In the genomic region with DNA sequence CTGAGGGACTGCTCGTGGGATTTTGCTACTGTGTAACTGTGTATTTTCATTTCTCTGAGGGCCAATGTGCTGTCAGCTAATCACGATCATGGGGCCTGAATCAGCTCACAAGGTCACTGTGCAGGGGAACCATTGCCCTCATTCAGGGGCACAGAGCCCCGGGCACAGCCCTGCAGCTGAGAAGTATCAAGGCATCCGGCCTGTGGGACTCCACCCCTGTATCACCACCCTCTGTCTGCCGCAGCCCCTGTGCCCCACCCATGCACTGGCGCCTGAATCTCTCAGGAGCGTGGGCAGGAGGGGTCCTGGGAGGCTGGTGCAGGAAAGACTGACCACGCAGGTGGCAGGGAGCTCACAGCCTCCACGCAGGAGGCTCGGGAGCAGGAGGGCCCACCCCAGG, we compare ENCODE assay signal across 27 cellular contexts. TPM values are rescaled to one million over a fixed set of nuclear protein-coding genes. Genes with fewer than 3 reads are reported as not detected.
DNase-seq lines count a peak whose midpoint lies in the region; ATAC-seq, FAIRE-seq and TF ChIP-seq lines count a peak whose summit lies in the region.
"Had no signal": no experiment of that assay in that cellular context is flagged by ENCODE, and none has a peak within 500 bp of the region (broad histone marks: within the 10 kb centered on the region; RNA-seq: fewer than 3 reads in every experiment).

No MANE protein-coding gene starts in this region.

- in situ Hi-C loops in Panc1 (cut with HindIII; ENCODE audit: low pct_unique_long_range_greater_than_20kb, low sequenced_read_pairs): no loop called here

- 0 out of 2 replicates have a peak, but pooled peaks have one; percentile 15 for ATAC-seq in Panc1
- ATAC-seq: activated CD4-positive, alpha-beta T cell treated with anti-CD3 and anti-CD28 coated beads for 36 hours; gastrocnemius medialis; stimulated activated naive B cell treated with anti-CD40 and anti-IgM and Interleukin-4, amounts not matched to agents 10 μg/mL and 1 μg/mL and 100 μg/mL, for 72 hours; T-cell had no signal

- intact Hi-C loops in Panc1 (cut with micrococcal nuclease; ENCODE audit: unreplicated experiment): no loop called here

- H3K79me2 ChIP-seq in MM.1S (ENCODE audit: low read length): no peaks in the 10 kb centered on the region

- no peak for TF ChIP-seq CTCF in Panc1 (IDR thresholded peaks at IDR 0.05)
- no peak for TF ChIP-seq CTCF in liver (IDR thresholded peaks at IDR 0.05; ENCODE audit: low read depth, low read length, missing input control)
- no peak for TF ChIP-seq CTCF in MM.1S (IDR thresholded peaks at IDR 0.05; ENCODE audit: low read length)

- H4K20me1 ChIP-seq in MM.1S (ENCODE audit: insufficient read depth, low read length): no peaks in the 10 kb centered on the region

- CTCF ChIA-PET in Panc1 (lab: Charles Lee): no interaction called here

- POLR2A ChIA-PET in Panc1 (lab: Charles Lee): no interaction called here

- H3K4me1 ChIP-seq in Panc1 (ENCODE audit: control insufficient read depth, insufficient read depth, low read length): no peaks in the 10 kb centered on the region
- H3K4me1 ChIP-seq in liver (ENCODE audit: control insufficient read depth in 4 of 4, insufficient read depth in 4 of 4, low read length in 3 of 4): peaks cover 26 to 75% (median 49%) of the 10 kb centered on the region in 4 donors
- peaks cover 0 to 2% of the 10 kb centered on the region in 2 donors for H3K4me1 ChIP-seq in small intestine (ENCODE audit: control insufficient read depth in 2 of 2, insufficient read depth in 1 of 2, low read depth in 1 of 2, low read length in 1 of 2)
- H3K4me1 ChIP-seq in MM.1S (ENCODE audit: low read length): no peaks in the 10 kb centered on the region

- H3K9ac ChIP-seq in liver (ENCODE audit: low read depth in 1 of 2, low read length in 2 of 2): peak overlapping the region; percentile 12 to 71
- H3K9ac ChIP-seq in MM.1S (ENCODE audit: low read length): no peak overlapping the region

- no peak for TF ChIP-seq RAD21 in liver (IDR thresholded peaks at IDR 0.05)

- DNase-seq in COLO668 (lab: John Stamatoyannopoulos, UW; ENCODE audit: unreplicated experiment) (peak; percentile 25), Panc1 (ENCODE audit: low read depth, low spot score) (no peak), small intestine (peak; percentile 29), MM.1S (no peak), iPS-NIHi11 (ENCODE audit: low spot score) (no peak)
- no peak for DNase-seq in activated CD8-positive, alpha-beta memory T cell treated with anti-CD3 and anti-CD28 coated beads, Interleukin-2, amount 50 U/mL, for 4 hours
- DNase-seq: activated CD4-positive, alpha-beta T cell treated with anti-CD3 and anti-CD28 coated beads for 36 hours; activated CD8-positive, alpha-beta memory T cell treated with anti-CD3 and anti-CD28 coated beads for 24 hours; activated naive CD4-positive, alpha-beta T cell; activated T-cell treated with anti-CD3 and anti-CD28 coated beads, Interleukin-2, amount 50 U/mL, for 24 hours; CD4-positive, alpha-beta memory T cell; endodermal cell; gastrocnemius medialis; hypothalamus; KBM-7; NCI-H2107; NCI-H446 treated with DMSO at 0.1 percent for 48 hours; nucleus accumbens; retina; stimulated activated CD4-positive, alpha-beta T cell treated with anti-CD3 and anti-CD28 coated beads, Interleukin-4, amount 100 ng/mL, for 1 hour; stimulated activated naive B cell treated with anti-CD40 and anti-IgM and Interleukin-4, amounts not matched to agents 10 μg/mL and 1 μg/mL and 100 μg/mL, for 72 hours; T-cell had no signal

- no peaks in the 10 kb centered on the region for H3F3A ChIP-seq in MM.1S (ENCODE audit: insufficient read depth, low read length)

- 61% methylated on average over 10 of the region's 10 CpGs for WGBS in liver
- 22 to 65% (median 33%) methylated on average over 10 of the region's 10 CpGs for WGBS in small intestine, 3 donors

- no peak for FAIRE-seq in small intestine (lab: Jason Lieb, UNC)
- FAIRE-seq: colon, G401.6 had no signal

- H3K4me3 ChIP-seq in Panc1 (ENCODE audit: low read depth in 2 of 2, low read length in 2 of 2): no peak overlapping the region
- H3K4me3 ChIP-seq in liver (ENCODE audit: low read depth in 1 of 3, low read length in 3 of 3): no peak overlapping the region
- no peak overlapping the region for H3K4me3 ChIP-seq in small intestine (ENCODE audit: low read depth in 1 of 2, low read length in 2 of 2)
- H3K4me3 ChIP-seq in MM.1S (ENCODE audit: low read length): no peak overlapping the region
- H3K4me3 ChIP-seq: gastrocnemius medialis, lung, thoracic aorta had no signal

- no TSS peak for BruUV-seq in Panc1 (replicated peaks; lab: Mats Ljungman, UMichigan)

- H3K9me2 ChIP-seq in MM.1S (replicated peaks; ENCODE audit: insufficient read depth, low read length): no peaks in the 10 kb centered on the region

- H3K27ac ChIP-seq in Panc1 (ENCODE audit: low read length) (no peak overlapping the region), liver (ENCODE audit: low read depth in 1 of 2, low read length in 2 of 2) (peak overlapping the region; percentile 94 to 95), small intestine (ENCODE audit: low read depth in 1 of 2, low read length in 1 of 2) (no peak overlapping the region), MM.1S (ENCODE audit: low read length) (no peak overlapping the region)

- H3K36me3 ChIP-seq in Panc1 (ENCODE audit: control insufficient read depth, insufficient read depth, low read length) (no peaks in the 10 kb centered on the region), liver (ENCODE audit: control insufficient read depth in 4 of 4, insufficient read depth in 3 of 4, low read depth in 1 of 4, low read length in 3 of 4) (peaks cover 0 to 2% (median 0%) of the 10 kb centered on the region in 4 donors), small intestine (ENCODE audit: control insufficient read depth in 2 of 2, insufficient read depth in 2 of 2, low read length in 2 of 2) (no peaks in the 10 kb centered on the region), MM.1S (replicated peaks; ENCODE audit: insufficient read depth, low read length) (no peaks in the 10 kb centered on the region)
- H3K36me3 ChIP-seq: gastrocnemius medialis, thoracic aorta had no signal

- no peak overlapping the region for H2AFZ ChIP-seq in MM.1S (ENCODE audit: low read length)

- H3K4me2 ChIP-seq in MM.1S (ENCODE audit: low read depth, low read length): no peak overlapping the region

- H3K9me3 ChIP-seq in Panc1 (ENCODE audit: control insufficient read depth, insufficient read depth, low read depth, low read length) (no peaks in the 10 kb centered on the region), liver (ENCODE audit: control insufficient read depth in 4 of 4, low read length in 3 of 4) (no peaks in the 10 kb centered on the region), small intestine (ENCODE audit: control insufficient read depth, low read depth) (no peaks in the 10 kb centered on the region), MM.1S (replicated peaks; ENCODE audit: insufficient read depth, low read length) (no peaks in the 10 kb centered on the region)
- H3K9me3 ChIP-seq: gastrocnemius medialis, thoracic aorta had no signal

- H3K27me3 ChIP-seq in Panc1 (ENCODE audit: control insufficient read depth, insufficient read depth, low read length): no peaks in the 10 kb centered on the region
- H3K27me3 ChIP-seq in liver (ENCODE audit: control insufficient read depth in 4 of 4, insufficient read depth in 4 of 4, low read length in 3 of 4): no peaks in the 10 kb centered on the region
- H3K27me3 ChIP-seq in small intestine (ENCODE audit: control insufficient read depth in 2 of 2, insufficient read depth in 2 of 2, low read length in 2 of 2): no peaks in the 10 kb centered on the region
- H3K27me3 ChIP-seq in MM.1S (replicated peaks; ENCODE audit: insufficient read depth, low read length): no peaks in the 10 kb centered on the region
- H3K27me3 ChIP-seq: gastrocnemius medialis had no signal

TF ChIP-seq in liver, 16 proteins besides CTCF, POLR2A, EP300 and RAD21:
- TF ChIP-seq ZBTB33 (IDR thresholded peaks at IDR 0.05) (no peak), RXRA (IDR thresholded peaks at IDR 0.05) (peak in 1 of 2 donors; percentile 43)

RNA-seq across cellular contexts. Expression of gene RASD1, which starts 43.4 kb away (rescaled TPM):
- total RNA-seq in Panc1 (2021; ENCODE audit: unreplicated experiment) (1.7 TPM), liver (1 to 10 TPM in 1 of 2 donors, under 1 TPM in 1; 0.89 to 5.5 TPM)
- polyA plus RNA-seq in Panc1 (2012; ENCODE audit: insufficient read length): 4.6 TPM
- polyA plus RNA-seq in liver (10 to 100 TPM; 23.8 to 46.7 TPM), small intestine (10 to 100 TPM in 1 of 3 donors, 1 to 10 TPM in 2; 4.9 to 11.4 (median 7.6) TPM)

RNA-seq across cellular contexts. Expression of gene PEMT, which starts 51.9 kb away (rescaled TPM):
- total RNA-seq in Panc1 (2021; ENCODE audit: unreplicated experiment) (27.0 TPM), liver (100 to 1,000 TPM in 1 of 2 donors, 10 to 100 TPM in 1; 64.6 to 180 TPM)
- polyA plus RNA-seq in Panc1 (2012; ENCODE audit: insufficient read length): 45.1 TPM
- polyA plus RNA-seq in liver (100 to 1,000 TPM; 189 to 211 TPM), small intestine (10 to 100 TPM; 32.0 to 42.0 (median 33.5) TPM)

Comparison
In these comparisons a context has a peak if more than half of its experiments do, and no peak if none do; other contexts are left out.
1. DNase-seq: peak in COLO668 (single experiment) and small intestine (single experiment); none in Panc1 (single experiment), MM.1S (single experiment), iPS-NIHi11 (single experiment) and activated CD8-positive, alpha-beta memory T cell treated with anti-CD3 and anti-CD28 coated beads, Interleukin-2, amount 50 U/mL, for 4 hours (single experiment).
2. H3K27ac ChIP-seq: peak in liver (2 of 2); none in Panc1 (single experiment), small intestine (0 of 2) and MM.1S (single experiment).